3 cellular contexts compared by ENCODE assay signal in genomic region chr1:32448773-32449456, GRCh38.
A peak's percentile ranks its signal among the peaks of the same experiment; 100 is the strongest.
TF ChIP-seq lines count a peak whose summit lies in the region.

No MANE protein-coding gene starts in this region.

TF ChIP-seq in SK-N-SH, 30 proteins besides CTCF, POLR2A, EP300 and RAD21:
- TF ChIP-seq EZH2phosphoT487 (IDR thresholded peaks at IDR 0.05; ENCODE audit: borderline replicate concordance, low read depth) (no peak), TEAD4 (IDR thresholded peaks at IDR 0.05; ENCODE audit: borderline replicate concordance, insufficient read depth) (no peak), TAF1 (IDR thresholded peaks at IDR 0.05; ENCODE audit: borderline replicate concordance, low read depth, low read length) (no peak), RXRA (IDR thresholded peaks at IDR 0.05; ENCODE audit: borderline replicate concordance, low read depth) (no peak), ZBTB33 (IDR thresholded peaks at IDR 0.05; ENCODE audit: borderline replicate concordance, low read depth) (no peak)

TF ChIP-seq in SK-N-SH treated with all-trans-retinoic acid at 6 μM for 48 hours, 23 proteins besides CTCF, POLR2A, EP300 and RAD21:
- no peak for TF ChIP-seq GLIS3 (CRISPR knock-in tag; IDR thresholded peaks at IDR 0.05)
- no peak for TF ChIP-seq ZNF70 (CRISPR knock-in tag; IDR thresholded peaks at IDR 0.05)
- no peak for TF ChIP-seq ZNF565 (CRISPR knock-in tag; conservative IDR thresholded peaks at IDR 0.05; ENCODE audit: low read depth)
- no peak for TF ChIP-seq PPARA (CRISPR knock-in tag; IDR thresholded peaks at IDR 0.05; ENCODE audit: borderline replicate concordance)
- TF ChIP-seq TOX (CRISPR knock-in tag; IDR thresholded peaks at IDR 0.05; ENCODE audit: borderline replicate concordance) = no peak
- TF ChIP-seq ARNTL (CRISPR knock-in tag; IDR thresholded peaks at IDR 0.05; ENCODE audit: borderline replicate concordance, low read depth) = no peak

TF ChIP-seq in K562, 482 proteins besides CTCF, POLR2A, EP300 and RAD21 (continues in another document):
- TF ChIP-seq ETV5 (CRISPR knock-in tag; IDR thresholded peaks at IDR 0.05; ENCODE audit: low read depth) (peak; percentile 60; the same call in 1 of the 2 replicates), NFXL1 (CRISPR knock-in tag; IDR thresholded peaks at IDR 0.05) (no peak), GTF3C2 (IDR thresholded peaks at IDR 0.05; ENCODE audit: borderline replicate concordance, extremely low read depth, insufficient read length) (no peak), ZNF395 (CRISPR knock-in tag; IDR thresholded peaks at IDR 0.05) (no peak), TCF3 (CRISPR knock-in tag; IDR thresholded peaks at IDR 0.05) (no peak), ZEB2 (IDR thresholded peaks at IDR 0.05) (no peak), RHOXF2B (CRISPR knock-in tag; conservative IDR thresholded peaks at IDR 0.05) (no peak), FOSL1 (tag; conservative IDR thresholded peaks at IDR 0.05) (peak; percentile 96), HDAC8 (tag; IDR thresholded peaks at IDR 0.05) (0 out of 2 replicates have a peak, but pooled peaks have one; percentile 21), HMG20A (CRISPR knock-in tag; conservative IDR thresholded peaks at IDR 0.05) (no peak), FOXK2 (conservative IDR thresholded peaks at IDR 0.05 in 1 of 2, IDR thresholded peaks at IDR 0.05 in 1 of 2; ENCODE audit: low read depth in 2 of 2) (peak; percentile 67 to 72; a peak in 2 of 4 replicates), HDAC3 (IDR thresholded peaks at IDR 0.05; ENCODE audit: borderline replicate concordance, partially characterized antibody) (peak; percentile 20), MTA2 (IDR thresholded peaks at IDR 0.05; ENCODE audit: low read depth) (no peak), BCLAF1 (IDR thresholded peaks at IDR 0.05; ENCODE audit: borderline replicate concordance in 1 of 2, control insufficient read depth in 1 of 2, low read depth in 2 of 2, low read length in 1 of 2) (no peak), GTF2E2 (tag; IDR thresholded peaks at IDR 0.05) (no peak), GABPB1 (CRISPR knock-in tag; IDR thresholded peaks at IDR 0.05) (0 out of 2 replicates have a peak, but pooled peaks have one; percentile 37), SMC3 (conservative IDR thresholded peaks at IDR 0.05; ENCODE audit: insufficient read depth, low read depth, low read length) (peak; percentile 61), SMARCE1 (IDR thresholded peaks at IDR 0.05) (peak; percentile 49; the same call in 1 of the 2 replicates), ZNF551 (CRISPR knock-in tag; IDR thresholded peaks at IDR 0.05) (no peak), ZNF778 (CRISPR knock-in tag; IDR thresholded peaks at IDR 0.05) (no peak), ZNF431 (CRISPR knock-in tag; IDR thresholded peaks at IDR 0.05) (no peak), USF2 (CRISPR knock-in tag; IDR thresholded peaks at IDR 0.05) (peak; percentile 63), FOXA3 (CRISPR knock-in tag; conservative IDR thresholded peaks at IDR 0.05 in 1 of 2, IDR thresholded peaks at IDR 0.05 in 1 of 2) (0 out of 4 replicates have a peak, but pooled peaks of 1 of the 2 experiments have one; percentile 68), ATF3 (IDR thresholded peaks at IDR 0.05) (peak; percentile 95), ATF3 (CRISPR knock-in tag; conservative IDR thresholded peaks at IDR 0.05) (peak; percentile 86), MBD2 (IDR thresholded peaks at IDR 0.05; ENCODE audit: borderline replicate concordance, low read depth) (no peak)
- TF ChIP-seq, protein P1, sequence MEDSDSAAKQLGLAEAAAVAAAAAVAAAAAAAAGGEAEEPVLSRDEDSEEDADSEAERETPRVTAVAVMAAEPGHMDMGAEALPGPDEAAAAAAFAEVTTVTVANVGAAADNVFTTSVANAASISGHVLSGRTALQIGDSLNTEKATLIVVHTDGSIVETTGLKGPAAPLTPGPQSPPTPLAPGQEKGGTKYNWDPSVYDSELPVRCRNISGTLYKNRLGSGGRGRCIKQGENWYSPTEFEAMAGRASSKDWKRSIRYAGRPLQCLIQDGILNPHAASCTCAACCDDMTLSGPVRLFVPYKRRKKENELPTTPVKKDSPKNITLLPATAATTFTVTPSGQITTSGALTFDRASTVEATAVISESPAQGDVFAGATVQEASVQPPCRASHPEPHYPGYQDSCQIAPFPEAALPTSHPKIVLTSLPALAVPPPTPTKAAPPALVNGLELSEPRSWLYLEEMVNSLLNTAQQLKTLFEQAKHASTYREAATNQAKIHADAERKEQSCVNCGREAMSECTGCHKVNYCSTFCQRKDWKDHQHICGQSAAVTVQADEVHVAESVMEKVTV (CRISPR knock-in tag; IDR thresholded peaks at IDR 0.05) = no peak
- TF ChIP-seq, protein P2, sequence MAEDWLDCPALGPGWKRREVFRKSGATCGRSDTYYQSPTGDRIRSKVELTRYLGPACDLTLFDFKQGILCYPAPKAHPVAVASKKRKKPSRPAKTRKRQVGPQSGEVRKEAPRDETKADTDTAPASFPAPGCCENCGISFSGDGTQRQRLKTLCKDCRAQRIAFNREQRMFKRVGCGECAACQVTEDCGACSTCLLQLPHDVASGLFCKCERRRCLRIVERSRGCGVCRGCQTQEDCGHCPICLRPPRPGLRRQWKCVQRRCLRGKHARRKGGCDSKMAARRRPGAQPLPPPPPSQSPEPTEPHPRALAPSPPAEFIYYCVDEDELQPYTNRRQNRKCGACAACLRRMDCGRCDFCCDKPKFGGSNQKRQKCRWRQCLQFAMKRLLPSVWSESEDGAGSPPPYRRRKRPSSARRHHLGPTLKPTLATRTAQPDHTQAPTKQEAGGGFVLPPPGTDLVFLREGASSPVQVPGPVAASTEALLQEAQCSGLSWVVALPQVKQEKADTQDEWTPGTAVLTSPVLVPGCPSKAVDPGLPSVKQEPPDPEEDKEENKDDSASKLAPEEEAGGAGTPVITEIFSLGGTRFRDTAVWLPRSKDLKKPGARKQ (CRISPR knock-in tag; IDR thresholded peaks at IDR 0.05) = 0 out of 2 replicates have a peak, but pooled peaks have one; percentile 47
- TF ChIP-seq, protein P3, sequence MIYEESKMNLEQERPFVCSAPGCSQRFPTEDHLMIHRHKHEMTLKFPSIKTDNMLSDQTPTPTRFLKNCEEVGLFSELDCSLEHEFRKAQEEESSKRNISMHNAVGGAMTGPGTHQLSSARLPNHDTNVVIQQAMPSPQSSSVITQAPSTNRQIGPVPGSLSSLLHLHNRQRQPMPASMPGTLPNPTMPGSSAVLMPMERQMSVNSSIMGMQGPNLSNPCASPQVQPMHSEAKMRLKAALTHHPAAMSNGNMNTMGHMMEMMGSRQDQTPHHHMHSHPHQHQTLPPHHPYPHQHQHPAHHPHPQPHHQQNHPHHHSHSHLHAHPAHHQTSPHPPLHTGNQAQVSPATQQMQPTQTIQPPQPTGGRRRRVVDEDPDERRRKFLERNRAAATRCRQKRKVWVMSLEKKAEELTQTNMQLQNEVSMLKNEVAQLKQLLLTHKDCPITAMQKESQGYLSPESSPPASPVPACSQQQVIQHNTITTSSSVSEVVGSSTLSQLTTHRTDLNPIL (CRISPR knock-in tag; IDR thresholded peaks at IDR 0.05) = no peak
